Comparison of ENCODE assay signal across 1 cellular context in genomic region chr4:83082777-83083176, GRCh38.
TF ChIP-seq lines count a peak whose summit lies in the region.

No MANE protein-coding gene starts in this region.

TF ChIP-seq in WTC11, 78 proteins besides CTCF, POLR2A, EP300 and RAD21 (continued from another document):
- TF ChIP-seq ZNF512 (CRISPR knock-in tag; IDR thresholded peaks at IDR 0.05; ENCODE audit: borderline replicate concordance) (no peak), ZNF532 (CRISPR knock-in tag; IDR thresholded peaks at IDR 0.05; ENCODE audit: borderline replicate concordance) (no peak), ZNF121 (CRISPR knock-in tag; IDR thresholded peaks at IDR 0.05) (no peak), USF1 (CRISPR knock-in tag; IDR thresholded peaks at IDR 0.05) (no peak)
